ENCODE assay signal across 8 cellular contexts in the genomic region with DNA sequence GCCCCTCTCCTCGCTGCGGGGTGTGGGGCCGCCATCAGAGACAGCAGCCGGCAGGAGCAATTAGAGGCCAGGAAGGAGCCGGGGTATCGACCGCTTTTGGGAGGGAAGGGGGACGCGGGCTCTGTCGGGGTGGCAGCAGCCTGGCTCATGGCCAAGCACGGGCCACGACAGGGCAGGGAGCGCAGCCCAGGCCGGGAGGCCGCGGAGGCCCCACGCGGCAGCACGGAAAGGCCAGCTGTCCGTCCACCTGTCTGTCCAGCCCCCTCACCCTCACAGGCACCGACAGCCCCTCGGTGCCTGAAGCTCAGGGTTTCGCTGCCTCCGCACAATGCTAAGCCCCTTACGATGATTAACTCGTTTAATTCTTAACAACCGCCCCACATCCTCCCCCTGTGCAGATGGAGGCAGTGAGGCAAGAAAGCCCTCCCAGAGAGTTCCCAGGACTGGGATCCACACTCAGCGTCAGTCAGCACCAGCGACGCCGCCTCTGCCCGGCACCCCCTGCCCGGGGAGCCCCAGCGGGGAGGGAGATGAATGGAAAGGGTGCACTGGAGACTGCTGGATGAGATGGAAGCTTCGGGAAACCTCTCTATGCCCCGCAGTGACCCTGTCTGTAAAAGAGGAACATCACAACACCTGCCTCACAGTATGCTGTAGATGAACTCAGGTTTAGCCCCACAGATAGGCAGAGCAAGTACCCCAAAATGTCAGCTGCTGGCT. TPM values are rescaled to one million over a fixed set of nuclear protein-coding genes. Genes with fewer than 3 reads are reported as not detected.
DNase-seq lines count a peak whose midpoint lies in the region; ATAC-seq and TF ChIP-seq lines count a peak whose summit lies in the region.

No MANE protein-coding gene starts in this region.

- peak; percentile 63 for DNase-seq in BE2C
- DNase-seq in HT-29 (ENCODE audit: low spot score): peak; percentile 60
- DNase-seq in activated B cell treated with CpG ODN at 0.5 μM for 24 hours: peak; percentile 32
- DNase-seq in activated CD4-positive, alpha-beta memory T cell treated with anti-CD3 and anti-CD28 coated beads for 36 hours: no peak
- no peak for DNase-seq in GM20000 (ENCODE audit: low spot score)

- H3K4me3 ChIP-seq in BE2C (ENCODE audit: low read depth, low read length): peak overlapping the region; percentile 56
- no peak overlapping the region for H3K4me3 ChIP-seq in mesodermal cell (ENCODE audit: extremely low read depth, insufficient read depth, low read length, poor library complexity, severe bottlenecking)

- H3K27me3 ChIP-seq in BE2C: no peaks in the 10 kb centered on the region

- H3K27me3 Mint-ChIP-seq in activated B cell treated with CpG ODN at 0.5 μM for 24 hours: no peaks in the 10 kb centered on the region
- no peaks in the 10 kb centered on the region for H3K27me3 Mint-ChIP-seq in activated CD4-positive, alpha-beta memory T cell treated with anti-CD3 and anti-CD28 coated beads for 36 hours

- intact Hi-C loops in activated B cell treated with CpG ODN at 0.5 μM for 24 hours (cut with micrococcal nuclease): no loop called here
- intact Hi-C loops in activated CD4-positive, alpha-beta memory T cell treated with anti-CD3 and anti-CD28 coated beads for 36 hours (cut with micrococcal nuclease): no loop called here

- no peaks in the 10 kb centered on the region for H3K9me3 Mint-ChIP-seq in activated B cell treated with CpG ODN at 0.5 μM for 24 hours
- H3K9me3 Mint-ChIP-seq in activated CD4-positive, alpha-beta memory T cell treated with anti-CD3 and anti-CD28 coated beads for 36 hours: no peaks in the 10 kb centered on the region

- H3K27ac ChIP-seq in mesodermal cell (ENCODE audit: low read depth, low read length, severe bottlenecking): peak overlapping the region; percentile 76

- no peaks in the 10 kb centered on the region for H3K36me3 Mint-ChIP-seq in activated B cell treated with CpG ODN at 0.5 μM for 24 hours (ENCODE audit: low read depth)
- H3K36me3 Mint-ChIP-seq in activated CD4-positive, alpha-beta memory T cell treated with anti-CD3 and anti-CD28 coated beads for 36 hours: no peaks in the 10 kb centered on the region

- CTCF ChIA-PET in activated B cell treated with CpG ODN at 0.5 μM for 24 hours (lab: Charles Lee): no interaction called here
- CTCF ChIA-PET in activated CD4-positive, alpha-beta memory T cell treated with anti-CD3 and anti-CD28 coated beads for 36 hours (lab: Charles Lee): no interaction called here

- peak overlapping the region; percentile 73 for H3K27ac Mint-ChIP-seq in activated B cell treated with CpG ODN at 0.5 μM for 24 hours
- H3K27ac Mint-ChIP-seq in activated CD4-positive, alpha-beta memory T cell treated with anti-CD3 and anti-CD28 coated beads for 36 hours: no peak overlapping the region

- peaks cover 46% of the 10 kb centered on the region for H3K4me1 ChIP-seq in BE2C
- peaks cover 47% of the 10 kb centered on the region for H3K4me1 ChIP-seq in mesodermal cell (ENCODE audit: control insufficient read depth, insufficient read depth, low read length, poor library complexity, severe bottlenecking)

- peak; percentile 29 for ATAC-seq in activated B cell treated with CpG ODN at 0.5 μM for 24 hours (ENCODE audit: low read depth)
- ATAC-seq in HG03342 (IDR thresholded peaks at IDR 0.05; ENCODE audit: unreplicated experiment): no peak
- ATAC-seq in GM21526 (IDR thresholded peaks at IDR 0.05; ENCODE audit: low FRiP score, unreplicated experiment): no peak

- WGBS in mesodermal cell (ENCODE audit: insufficient coverage in 2 of 2), 2 experiments: 62 to 67% methylated on average over 34 to 35 of the region's 36 CpGs

- peaks cover 61% of the 10 kb centered on the region for H3K4me1 Mint-ChIP-seq in activated B cell treated with CpG ODN at 0.5 μM for 24 hours
- peaks cover 64% of the 10 kb centered on the region for H3K4me1 Mint-ChIP-seq in activated CD4-positive, alpha-beta memory T cell treated with anti-CD3 and anti-CD28 coated beads for 36 hours (ENCODE audit: low read depth)

- H3K9me3 ChIP-seq in BE2C (no peaks in the 10 kb centered on the region), mesodermal cell (ENCODE audit: control insufficient read depth, low read length) (no peaks in the 10 kb centered on the region)

- POLR2A ChIA-PET in activated B cell treated with CpG ODN at 0.5 μM for 24 hours (lab: Charles Lee): interaction anchor here (0.7 to 0.9 kb wide), 2 partner anchors 87 to 91 kb away, joined by 3 to 7 read pairs; no protein-coding TSS in a partner anchor
- POLR2A ChIA-PET in activated CD4-positive, alpha-beta memory T cell treated with anti-CD3 and anti-CD28 coated beads for 36 hours (lab: Charles Lee): no interaction called here

- peak overlapping the region; percentile 8 for H3K4me3 Mint-ChIP-seq in activated B cell treated with CpG ODN at 0.5 μM for 24 hours
- H3K4me3 Mint-ChIP-seq in activated CD4-positive, alpha-beta memory T cell treated with anti-CD3 and anti-CD28 coated beads for 36 hours: no peak overlapping the region

- no peak for TF ChIP-seq CTCF in BE2C (IDR thresholded peaks at IDR 0.05; ENCODE audit: low read depth, low read length)
- no peak for TF ChIP-seq CTCF in activated B cell treated with CpG ODN at 0.5 μM for 24 hours (IDR thresholded peaks at IDR 0.05)
- TF ChIP-seq CTCF in GM20000 (IDR thresholded peaks at IDR 0.05; ENCODE audit: extremely low read depth, missing control alignments): no peak

- H3K36me3 ChIP-seq in BE2C: no peaks in the 10 kb centered on the region
- H3K36me3 ChIP-seq in mesodermal cell (ENCODE audit: control insufficient read depth, insufficient read depth, low read length): peaks cover 11% of the 10 kb centered on the region

RNA-seq across cellular contexts. Expression of a gene that starts 23.7 kb away (rescaled TPM):
- polyA plus RNA-seq in BE2C (2012; ENCODE audit: insufficient read depth, insufficient read length, low read depth): 138 TPM
- 93.6 and 114 TPM in 2 replicates for total RNA-seq in HT-29 (2014; rRNA removed; shearing (Covaris generic))
- total RNA-seq in activated B cell treated with CpG ODN at 0.5 μM for 24 hours: 136 and 154 TPM in 2 replicates
- 156 TPM for polyA plus RNA-seq in mesodermal cell (2013, experiment 1 of 2)
- 115 TPM for polyA plus RNA-seq in mesodermal cell (2013, experiment 2 of 2)
- 10 to 100 TPM; 86.1 to 86.9 TPM for total RNA-seq in activated CD4-positive, alpha-beta memory T cell treated with anti-CD3 and anti-CD28 coated beads for 36 hours

Comparison
In these comparisons a context has a peak if more than half of its experiments do, and no peak if none do; other contexts are left out.
1. DNase-seq: peak in BE2C (single experiment), HT-29 (single experiment) and activated B cell treated with CpG ODN at 0.5 μM for 24 hours (single experiment); none in activated CD4-positive, alpha-beta memory T cell treated with anti-CD3 and anti-CD28 coated beads for 36 hours (single experiment) and GM20000 (single experiment).